21 cellular contexts compared by ENCODE assay signal in the genomic region with DNA sequence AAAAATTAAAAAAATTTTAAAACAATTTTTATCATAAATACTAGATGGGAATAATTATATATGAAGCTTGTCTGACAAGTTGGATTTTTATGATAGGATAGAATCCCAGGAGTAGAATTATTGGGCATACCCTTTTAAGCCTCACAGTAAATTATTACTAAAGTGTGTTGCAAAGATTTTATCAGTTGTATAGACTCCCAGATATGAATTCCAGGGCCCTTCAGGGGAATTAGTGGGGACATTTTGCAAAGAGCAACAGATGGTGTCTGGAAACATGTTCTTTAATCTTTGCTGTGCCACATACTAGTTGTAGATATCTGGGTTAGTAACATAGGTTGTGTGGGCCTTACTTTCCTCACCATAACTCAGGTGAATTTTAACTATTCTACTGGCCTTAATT. TPM values are rescaled to one million over a fixed set of nuclear protein-coding genes. Genes with fewer than 3 reads are reported as not detected.
DNase-seq lines count a peak whose midpoint lies in the region; ATAC-seq, FAIRE-seq and TF ChIP-seq lines count a peak whose summit lies in the region.
"Had no signal": no experiment of that assay in that cellular context is flagged by ENCODE, and none has a peak within 500 bp of the region (broad histone marks: within the 10 kb centered on the region; RNA-seq: fewer than 3 reads in every experiment).

No MANE protein-coding gene starts in this region.

- TF ChIP-seq RAD21 in GM12878 (IDR thresholded peaks at IDR 0.05; ENCODE audit: insufficient read depth, low read depth, low read length) = no peak

- no peak for ATAC-seq in activated T-cell treated with anti-CD3 and anti-CD28 coated beads, Interleukin-2, amount 50 U/mL, for 4 hours
- ATAC-seq in GM12878 (peak; percentile 23; the same call in 2 of the 3 replicates), GM18873 (IDR thresholded peaks at IDR 0.05; ENCODE audit: low FRiP score, unreplicated experiment) (no peak)
- ATAC-seq in stimulated activated naive B cell treated with anti-CD40 and anti-IgM and Interleukin-4, amounts not matched to agents 10 μg/mL and 1 μg/mL and 100 μg/mL, for 72 hours (replicated peaks) = no peak
- ATAC-seq: psoas muscle had no signal

- no peaks in the 10 kb centered on the region for H4K20me1 ChIP-seq in GM12878 (ENCODE audit: control insufficient read depth, insufficient read depth)

- H3K79me2 ChIP-seq in GM12878 (ENCODE audit: control insufficient read depth, insufficient read depth, low read length) = peaks cover 98% of the 10 kb centered on the region

- H3K9ac ChIP-seq in GM12878 (ENCODE audit: control insufficient read depth, insufficient read depth, low read length) = peak overlapping the region; percentile 22
- H3K9ac ChIP-seq: neural progenitor cell had no signal

- TF ChIP-seq POLR2A in GM12878 (IDR thresholded peaks at IDR 0.05; ENCODE audit: low read depth, low read length) = no peak

- H3K27ac Mint-ChIP-seq in stimulated activated naive B cell treated with anti-CD40 and anti-IgM and Interleukin-4, amounts not matched to agents 10 μg/mL and 1 μg/mL and 100 μg/mL, for 72 hours = peak overlapping the region; percentile 14
- H3K27ac Mint-ChIP-seq: neural progenitor cell had no signal

- H3K4me1 Mint-ChIP-seq in activated T-cell treated with anti-CD3 and anti-CD28 coated beads, Interleukin-2, amount 50 U/mL, for 4 hours (ENCODE audit: low read depth) = peaks cover 72% of the 10 kb centered on the region
- peaks cover 27 to 53% of the 10 kb centered on the region in 2 donors for H3K4me1 Mint-ChIP-seq in stimulated activated naive B cell treated with anti-CD40 and anti-IgM and Interleukin-4, amounts not matched to agents 10 μg/mL and 1 μg/mL and 100 μg/mL, for 72 hours

- CTCF ChIA-PET in GM12878 (lab: Yijun Ruan, JAX) = interaction anchor here (0.6 kb wide), 1 partner anchor 274 kb away, joined by 3 read pairs; no protein-coding TSS in a partner anchor
- CTCF ChIA-PET in A673 (lab: Charles Lee) = no interaction called here

- POLR2A ChIA-PET in GM12878 (lab: Charles Lee) = interaction anchor here (0.6 kb wide), 1 partner anchor 265 kb away, joined by 3 read pairs; no protein-coding TSS in a partner anchor
- POLR2A ChIA-PET in A673 (lab: Charles Lee; ENCODE audit: low non-redundant PET) = no interaction called here

- FAIRE-seq in GM12878 (lab: Jason Lieb, UNC) = no peak

- TF ChIP-seq CTCF in GM12878 (IDR thresholded peaks at IDR 0.05 in 2 of 3, conservative IDR thresholded peaks at IDR 0.05 in 1 of 3; ENCODE audit: control insufficient read depth in 2 of 3, extremely low read depth in 1 of 3, insufficient read depth in 1 of 3, low read depth in 3 of 3, low read length in 3 of 3) = no peak
- no peak for TF ChIP-seq CTCF in A673 (conservative IDR thresholded peaks at IDR 0.05; ENCODE audit: low read depth, low read length)

- peaks cover 2% of the 10 kb centered on the region for H3K36me3 Mint-ChIP-seq in activated T-cell treated with anti-CD3 and anti-CD28 coated beads, Interleukin-2, amount 50 U/mL, for 4 hours (ENCODE audit: insufficient read depth)
- no peaks in the 10 kb centered on the region for H3K36me3 Mint-ChIP-seq in stimulated activated naive B cell treated with anti-CD40 and anti-IgM and Interleukin-4, amounts not matched to agents 10 μg/mL and 1 μg/mL and 100 μg/mL, for 72 hours
- H3K36me3 Mint-ChIP-seq: IgD-negative memory B cell, neural progenitor cell had no signal

- no peaks in the 10 kb centered on the region for H3K36me3 ChIP-seq in GM12878 (ENCODE audit: control insufficient read depth in 2 of 2, insufficient read depth in 2 of 2, low read length in 1 of 2)
- H3K36me3 ChIP-seq in A673 (ENCODE audit: insufficient read depth, low read length, poor library complexity, severe bottlenecking) = no peaks in the 10 kb centered on the region
- H3K36me3 ChIP-seq: neural progenitor cell had no signal

- SMC1A ChIA-PET in GM12878 (lab: Charles Lee; ENCODE audit: uncharacterized antibody, unreplicated experiment) = interaction anchor here (0.6 to 11.3 kb wide), 6 partner anchors 5 to 166 kb away, joined by 3 to 94 read pairs (median 14); no protein-coding TSS in a partner anchor

- H3K27ac ChIP-seq in GM12878 (ENCODE audit: control insufficient read depth, insufficient read depth) (peak overlapping the region; percentile 58), A673 (ENCODE audit: low read depth, low read length, poor library complexity, severe bottlenecking) (no peak overlapping the region)
- H3K27ac ChIP-seq: neural progenitor cell, RWPE1 had no signal

- no peaks in the 10 kb centered on the region for H3K27me3 ChIP-seq in GM12878 (replicated peaks in 1 of 2; ENCODE audit: control insufficient read depth in 2 of 2, insufficient read depth in 2 of 2, low read length in 1 of 2)
- H3K27me3 ChIP-seq in A673 (replicated peaks; ENCODE audit: insufficient read depth, low read depth, low read length, poor library complexity) = no peaks in the 10 kb centered on the region
- H3K27me3 ChIP-seq: neural progenitor cell had no signal

- no peak overlapping the region for H2AFZ ChIP-seq in GM12878 (ENCODE audit: control insufficient read depth, low read depth, low read length)
- H2AFZ ChIP-seq: neural progenitor cell had no signal

- H3K4me2 ChIP-seq in GM12878 (ENCODE audit: control insufficient read depth, insufficient read depth) = peak overlapping the region; percentile 74
- H3K4me2 ChIP-seq: neural progenitor cell had no signal

- H3K9me3 Mint-ChIP-seq in activated T-cell treated with anti-CD3 and anti-CD28 coated beads, Interleukin-2, amount 50 U/mL, for 4 hours = no peaks in the 10 kb centered on the region
- no peaks in the 10 kb centered on the region for H3K9me3 Mint-ChIP-seq in stimulated activated naive B cell treated with anti-CD40 and anti-IgM and Interleukin-4, amounts not matched to agents 10 μg/mL and 1 μg/mL and 100 μg/mL, for 72 hours
- H3K9me3 Mint-ChIP-seq: IgD-negative memory B cell, neural progenitor cell had no signal

- no TSS peak for BruUV-seq in GM12878 (replicated peaks; lab: Mats Ljungman, UMichigan)
- no TSS peak for BruUV-seq in A673 (replicated peaks; lab: Mats Ljungman, UMichigan)

- H3K4me1 ChIP-seq in GM12878 (ENCODE audit: control insufficient read depth, insufficient read depth, low read length) (peaks cover 38% of the 10 kb centered on the region), A673 (ENCODE audit: insufficient read depth, low read length, poor library complexity, severe bottlenecking) (no peaks in the 10 kb centered on the region)

- 0 out of 2 replicates have a peak overlapping the region, but pooled peaks have one; percentile 51 for H3K4me3 ChIP-seq in GM12878
- H3K4me3 ChIP-seq in A673 (ENCODE audit: low read depth, low read length, poor library complexity, severe bottlenecking) = no peak overlapping the region
- H3K4me3 ChIP-seq: neural progenitor cell, psoas muscle, skin epidermis had no signal

- intact Hi-C loops in GM12878 (cut with micrococcal nuclease; ENCODE audit: unreplicated experiment) = loop anchor here (5.0 kb wide), 1 partner anchor 35 kb away; no protein-coding TSS in a partner anchor
- intact Hi-C loops in A673 (cut with micrococcal nuclease; ENCODE audit: unreplicated experiment) = no loop called here

- H3K27me3 Mint-ChIP-seq in activated T-cell treated with anti-CD3 and anti-CD28 coated beads, Interleukin-2, amount 50 U/mL, for 4 hours (ENCODE audit: low read depth) = no peaks in the 10 kb centered on the region
- no peaks in the 10 kb centered on the region for H3K27me3 Mint-ChIP-seq in stimulated activated naive B cell treated with anti-CD40 and anti-IgM and Interleukin-4, amounts not matched to agents 10 μg/mL and 1 μg/mL and 100 μg/mL, for 72 hours
- H3K27me3 Mint-ChIP-seq: IgD-negative memory B cell had no signal

- H3K4me3 Mint-ChIP-seq in activated T-cell treated with anti-CD3 and anti-CD28 coated beads, Interleukin-2, amount 50 U/mL, for 4 hours = peak overlapping the region; percentile 37
- no peak overlapping the region for H3K4me3 Mint-ChIP-seq in stimulated activated naive B cell treated with anti-CD40 and anti-IgM and Interleukin-4, amounts not matched to agents 10 μg/mL and 1 μg/mL and 100 μg/mL, for 72 hours
- H3K4me3 Mint-ChIP-seq: neural progenitor cell had no signal

- DNase-seq in activated T-cell treated with anti-CD3 and anti-CD28 coated beads, Interleukin-2, amount 50 U/mL, for 4 hours = no peak
- no peak for DNase-seq in activated T-cell treated with anti-CD3 and anti-CD28 coated beads, Interleukin-2, amount 50 U/mL, for 48 hours
- DNase-seq in NCI-H524 treated with DMSO at 0.1 percent for 48 hours (lab: John Stamatoyannopoulos, UW) = peak; percentile 17
- no peak for DNase-seq in GM12878 (ENCODE audit: low read depth, low spot score)
- DNase-seq in stimulated activated naive B cell treated with anti-CD40 and anti-IgM and Interleukin-4, amounts not matched to agents 10 μg/mL and 1 μg/mL and 100 μg/mL, for 72 hours = no peak
- no peak for DNase-seq in NCI-H2107 (lab: John Stamatoyannopoulos, UW)
- DNase-seq in A673 (ENCODE audit: low spot score) = no peak
- DNase-seq: activated CD4-positive, alpha-beta T cell treated with anti-CD3 and anti-CD28 coated beads, Interleukin-2, amount 50 U/mL, for 48 hours; caudate nucleus; DMS79; erythroblast; midbrain; NCI-H187 treated with DMSO at 0.1 percent for 48 hours; NCI-H446 treated with DMSO at 0.1 percent for 48 hours; psoas muscle; substantia nigra had no signal

- H3K9me3 ChIP-seq in GM12878 (replicated peaks; ENCODE audit: control insufficient read depth, insufficient read depth, low read length) (no peaks in the 10 kb centered on the region; the same call in 1 of the 3 replicates), A673 (ENCODE audit: low read depth, low read length, poor library complexity, severe bottlenecking) (no peaks in the 10 kb centered on the region)
- H3K9me3 ChIP-seq: psoas muscle had no signal

- in situ Hi-C loops in GM12878 (cut with MboI) = no loop called here

- no peak for TF ChIP-seq EP300 in GM12878 (IDR thresholded peaks at IDR 0.05; ENCODE audit: borderline replicate concordance in 1 of 2, control insufficient read depth in 1 of 2, low read depth in 2 of 2, low read length in 2 of 2)

- RAD21 ChIA-PET in GM12878 (lab: Charles Lee; ENCODE audit: unreplicated experiment) = interaction anchor here (0.7 to 2.6 kb wide), 3 partner anchors 23 to 37 kb away, joined by 3 to 10 read pairs (median 4); no protein-coding TSS in a partner anchor

RNA-seq across cellular contexts. Expression of a gene that starts 28.7 kb away (rescaled TPM):
- 10 to 100 TPM; 31.6 to 32.9 (median 32.1) TPM for total RNA-seq in activated T-cell treated with anti-CD3 and anti-CD28 coated beads, Interleukin-2, amount 50 U/mL, for 4 hours
- total RNA-seq in GM12878 (2013; cell fraction: nucleolus; rRNA removed) = 160 and 171 TPM in 2 replicates
- total RNA-seq in GM12878 (2014; rRNA removed) = 19.1 and 30.7 TPM in 2 replicates
- total RNA-seq in GM12878 (2014; rRNA removed; fragmentation: Illumina TruSeq; extraction: Trizol) = 35.6 and 37.0 TPM in 2 replicates
- total RNA-seq in GM12878 (2021) = 25.7 and 26.3 TPM in 2 replicates
- 10.3 TPM for polyA plus RNA-seq in GM12878 (2011; ENCODE audit: low read depth)
- 29.7 and 39.7 TPM in 2 replicates for polyA plus RNA-seq in GM12878 (2011; rRNA removed)
- 11.4 and 12.4 TPM in 2 replicates for polyA plus RNA-seq in GM12878 (2011; cell fraction: cytosol; rRNA removed)
- polyA plus RNA-seq in GM12878 (2011; cell fraction: nucleus; rRNA removed) = 45.9 and 48.9 TPM in 2 replicates
- 10.9 and 15.2 TPM in 2 replicates for polyA plus RNA-seq in GM12878 (2012)
- 28.7 and 36.4 TPM in 2 replicates for polyA plus RNA-seq in GM12878 (2014; fragmentation: Illumina TruSeq; extraction: Trizol)
- polyA plus RNA-seq in GM12878 (2014; fragmentation: Nextera tagmentation; extraction: Ambion mirVana) = 10 to 100 TPM; 10.4 to 16.8 TPM
- 13.2 and 15.4 TPM in 2 replicates for polyA plus RNA-seq in GM12878 (2014; rRNA removed)
- polyA plus RNA-seq in GM12878 (2016; fragmentation: Nextera tagmentation; extraction: Ambion mirVana) = 10 to 100 TPM; 23.9 to 25.1 TPM
- 54.2 and 111 TPM in 2 replicates for polyA minus RNA-seq in GM12878 (2011; rRNA and poly(A)+ RNA removed)
- polyA minus RNA-seq in GM12878 (2011; cell fraction: cytosol; rRNA and poly(A)+ RNA removed) = 23.4 and 26.3 TPM in 2 replicates
- polyA minus RNA-seq in GM12878 (2011; cell fraction: nucleus; rRNA and poly(A)+ RNA removed) = 87.2 and 150 TPM in 2 replicates
- 8.3 and 10.3 TPM in 2 replicates for total RNA-seq in A673 (2021)
